Comparison of ENCODE assay signal across 8 cellular contexts in the genomic region with DNA sequence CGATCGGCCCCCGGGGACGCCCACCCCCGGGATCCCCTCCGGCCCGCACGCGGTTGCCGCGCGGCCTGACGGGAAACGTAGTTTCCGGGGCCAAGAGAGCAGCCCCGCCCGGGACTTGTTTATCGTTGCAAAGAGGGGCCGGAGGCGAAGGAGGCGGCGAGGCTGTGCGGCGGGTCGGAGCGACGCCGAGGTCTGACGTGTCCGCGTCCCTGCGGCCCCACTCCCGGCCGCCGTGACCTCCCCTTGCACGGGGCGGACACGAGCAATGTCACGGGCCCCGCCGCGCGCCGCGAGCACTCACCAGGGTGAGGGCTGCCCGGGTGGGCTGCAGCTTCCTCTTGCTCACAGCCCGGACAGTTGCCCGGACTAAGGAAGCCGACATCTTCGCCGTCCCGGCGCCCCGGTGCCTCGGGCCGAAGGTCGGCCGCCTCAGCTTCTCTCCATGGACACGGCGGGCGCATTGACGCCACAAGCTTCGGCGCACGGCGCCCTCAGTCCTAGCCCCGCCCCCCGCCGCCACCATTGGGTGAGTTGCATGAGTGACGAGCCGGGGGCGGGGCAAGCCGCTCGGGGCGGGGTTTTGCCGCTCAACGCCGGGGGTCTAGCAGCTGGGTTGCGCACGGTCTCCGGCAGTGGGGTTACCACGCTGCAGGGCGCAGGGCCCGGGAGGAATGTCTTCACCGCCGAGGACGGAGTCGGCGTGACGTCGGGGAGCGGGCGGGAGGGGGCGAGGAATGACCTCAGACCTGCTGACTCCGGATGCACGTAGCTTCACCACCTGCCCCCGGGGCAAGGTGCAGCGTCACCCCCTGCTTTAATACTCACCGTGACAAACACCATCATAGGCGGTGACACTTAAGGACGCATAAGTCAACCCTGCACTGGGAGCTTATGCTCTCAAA. TPM values are rescaled to one million over a fixed set of nuclear protein-coding genes. Genes with fewer than 3 reads are reported as not detected.
A peak's percentile ranks its signal among the peaks of the same experiment; 100 is the strongest.
DNase-seq lines count a peak whose midpoint lies in the region; ATAC-seq and FAIRE-seq lines count a peak whose summit lies in the region.

Gene ISCA1, minus strand, starts transcription at position 462 of the 902 bp plus-strand sequence. Its CDS starts 80 bp downstream, at position 382.

- peak within 1 kb of the TSS; percentile 98 for H3K27ac ChIP-seq in angular gyrus (ENCODE audit: low read depth, low read length)

- intact Hi-C loops in left ventricle myocardium superior (cut with micrococcal nuclease), result no loop called here

- peak; percentile 64 for DNase-seq in NCI-H1694 treated with DMSO at 0.1 percent for 48 hours (lab: John Stamatoyannopoulos, UW)
- peak; percentile 95 to 99 (median 99) for DNase-seq in T-helper 2 cell
- peak; percentile 99 for DNase-seq in left ventricle myocardium superior
- peak; percentile 63 for DNase-seq in pulmonary artery endothelial cell (ENCODE audit: low read depth, low spot score)
- peak; percentile 94 for DNase-seq in urothelium cell line (ENCODE audit: low spot score)

- ATAC-seq in GM18502 (IDR thresholded peaks at IDR 0.05; ENCODE audit: poor library complexity, unreplicated experiment) (peak; percentile 79), HG02938 (IDR thresholded peaks at IDR 0.05; ENCODE audit: unreplicated experiment) (peak; percentile 82), left ventricle myocardium superior (peak; percentile 97)

- FAIRE-seq in urothelium cell line (lab: Jason Lieb, UNC), result no peak

RNA-seq across cellular contexts. Expression of gene ISCA1, which starts in this region (rescaled TPM):
- total RNA-seq in left ventricle myocardium superior (74.1 TPM), pulmonary artery endothelial cell (22.5 and 29.4 TPM in 2 replicates)

Comparison
In these comparisons a context has a peak if more than half of its experiments do, and no peak if none do; other contexts are left out.
1. Peak in every context shown above with its lines: DNase-seq, ATAC-seq and H3K27ac ChIP-seq.